Comparison of ENCODE assay signal across 8 cellular contexts in the genomic region with DNA sequence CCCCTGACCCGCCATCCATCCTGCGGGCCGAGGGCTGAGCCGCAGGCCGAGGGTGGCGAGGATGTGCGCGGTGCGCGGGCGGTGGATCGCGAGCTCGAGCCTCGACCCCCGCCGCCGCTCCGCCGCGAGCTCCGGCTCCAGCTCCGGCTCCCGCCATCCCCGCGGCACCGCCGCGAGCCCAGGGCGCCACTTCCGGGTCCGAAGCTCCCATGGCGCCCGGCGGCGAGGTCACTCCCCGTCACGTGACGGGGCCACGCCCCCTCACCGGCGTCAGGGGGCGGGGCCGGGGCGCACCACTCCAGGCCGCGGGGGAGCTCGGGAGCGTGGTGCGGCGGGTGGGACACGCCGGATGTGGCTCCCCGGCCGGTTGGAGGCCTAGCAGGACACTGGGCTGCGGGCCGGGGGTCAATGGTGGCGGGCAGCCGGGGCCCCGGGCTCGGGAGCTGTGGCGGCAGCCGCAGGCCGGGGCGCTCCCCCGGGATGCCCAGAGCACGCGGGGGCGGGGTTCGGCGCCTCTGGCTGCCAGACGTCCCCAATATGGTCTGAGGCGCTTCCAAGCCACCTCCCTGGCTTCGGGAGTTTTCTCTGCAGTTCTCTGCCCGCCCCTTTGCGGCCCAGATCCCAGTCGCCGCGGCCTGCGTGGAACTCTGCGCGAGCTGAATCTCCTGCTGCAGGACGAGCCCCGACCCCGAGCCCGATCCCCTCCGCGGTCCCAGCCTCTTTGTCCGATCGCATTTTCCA. TPM values are rescaled to one million over a fixed set of nuclear protein-coding genes. Genes with fewer than 3 reads are reported as not detected.
DNase-seq lines count a peak whose midpoint lies in the region; ATAC-seq and TF ChIP-seq lines count a peak whose summit lies in the region.

A gene with protein sequence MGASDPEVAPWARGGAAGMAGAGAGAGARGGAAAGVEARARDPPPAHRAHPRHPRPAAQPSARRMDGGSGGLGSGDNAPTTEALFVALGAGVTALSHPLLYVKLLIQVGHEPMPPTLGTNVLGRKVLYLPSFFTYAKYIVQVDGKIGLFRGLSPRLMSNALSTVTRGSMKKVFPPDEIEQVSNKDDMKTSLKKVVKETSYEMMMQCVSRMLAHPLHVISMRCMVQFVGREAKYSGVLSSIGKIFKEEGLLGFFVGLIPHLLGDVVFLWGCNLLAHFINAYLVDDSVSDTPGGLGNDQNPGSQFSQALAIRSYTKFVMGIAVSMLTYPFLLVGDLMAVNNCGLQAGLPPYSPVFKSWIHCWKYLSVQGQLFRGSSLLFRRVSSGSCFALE (minus strand): TSS at position 234 of the 741 bp plus-strand sequence. CDS start 23 bp downstream, at position 211.

- H3K36me3 ChIP-seq in BE2C: 0 out of 2 replicates have a peak, but pooled peaks cover 2% of the 10 kb centered on the region
- H3K36me3 ChIP-seq in left lung: peaks cover 0 to 7% of the 10 kb centered on the region in 2 donors

- POLR2A ChIA-PET in activated CD4-positive, alpha-beta T cell treated with anti-CD3 and anti-CD28 coated beads, Interleukin-2, amount 10 ng/mL, durations not matched to agents 7 days and 5 days (lab: Charles Lee): no interaction called here

- H3K27me3 ChIP-seq in BE2C (no peaks in the 10 kb centered on the region), left lung (no peaks in the 10 kb centered on the region)

- ATAC-seq in HG03439 (IDR thresholded peaks at IDR 0.05; ENCODE audit: unreplicated experiment) (peak; percentile 85), left lung (peak; percentile 95)

- intact Hi-C loops in left lung (cut with DNase I): loop anchor here in 1 of 2 donors (10.0 kb wide), 1 partner anchor 101 kb away; a partner anchor contains a TSS

- no peak for TF ChIP-seq CTCF in BE2C (IDR thresholded peaks at IDR 0.05; ENCODE audit: low read depth, low read length)
- TF ChIP-seq CTCF in coronary artery (IDR thresholded peaks at IDR 0.05): no peak
- TF ChIP-seq CTCF in left lung (IDR thresholded peaks at IDR 0.05): no peak

- peaks cover 7% of the 10 kb centered on the region for H3K36me3 Mint-ChIP-seq in activated CD4-positive, alpha-beta T cell treated with anti-CD3 and anti-CD28 coated beads, Interleukin-2, amount 10 ng/mL, durations not matched to agents 7 days and 5 days (ENCODE audit: low read depth)

- H3K9me3 ChIP-seq in BE2C (no peaks in the 10 kb centered on the region), left lung (no peaks in the 10 kb centered on the region)

- H3K4me1 ChIP-seq in BE2C: peaks cover 3% of the 10 kb centered on the region
- H3K4me1 ChIP-seq in left lung: peaks cover 16 to 49% of the 10 kb centered on the region in 2 donors

- H3K27me3 Mint-ChIP-seq in activated CD4-positive, alpha-beta T cell treated with anti-CD3 and anti-CD28 coated beads, Interleukin-2, amount 10 ng/mL, durations not matched to agents 7 days and 5 days: no peaks in the 10 kb centered on the region

- H3K4me1 Mint-ChIP-seq in activated CD4-positive, alpha-beta T cell treated with anti-CD3 and anti-CD28 coated beads, Interleukin-2, amount 10 ng/mL, durations not matched to agents 7 days and 5 days: peaks cover 26% of the 10 kb centered on the region

- H3K9me3 Mint-ChIP-seq in activated CD4-positive, alpha-beta T cell treated with anti-CD3 and anti-CD28 coated beads, Interleukin-2, amount 10 ng/mL, durations not matched to agents 7 days and 5 days: no peaks in the 10 kb centered on the region

- peak within 1 kb of the TSS; percentile 70 for H3K4me3 ChIP-seq in BE2C (ENCODE audit: low read depth, low read length)
- H3K4me3 ChIP-seq in coronary artery: peak within 1 kb of the TSS; percentile 100
- peak within 1 kb of the TSS; percentile 98 to 99 for H3K4me3 ChIP-seq in left lung

- peak; percentile 92 for DNase-seq in BE2C
- DNase-seq in GM19238 (ENCODE audit: insufficient read length, low spot score): peak; percentile 95
- peak; percentile 61 to 93 for DNase-seq in NCI-H526 (lab: John Stamatoyannopoulos, UW)
- DNase-seq in activated CD4-positive, alpha-beta T cell treated with anti-CD3 and anti-CD28 coated beads, Interleukin-2, amount 10 ng/mL, durations not matched to agents 7 days and 5 days: peak; percentile 87
- DNase-seq in coronary artery (ENCODE audit: low spot score): peak; percentile 94
- peak; percentile 92 to 96 for DNase-seq in left lung
- peak; percentile 79 for DNase-seq in stimulated activated CD4-positive, alpha-beta T cell treated with anti-CD3 and anti-CD28 coated beads, Interleukin-2, amount 100 ng/mL, for 4 hours (ENCODE audit: low read depth)

- H3K4me3 Mint-ChIP-seq in activated CD4-positive, alpha-beta T cell treated with anti-CD3 and anti-CD28 coated beads, Interleukin-2, amount 10 ng/mL, durations not matched to agents 7 days and 5 days: peak within 1 kb of the TSS; percentile 92

- H3K27ac ChIP-seq in coronary artery (peak within 1 kb of the TSS; percentile 92 to 99), left lung (peak within 1 kb of the TSS; percentile 95 to 98)

- peak within 1 kb of the TSS; percentile 92 for H3K27ac Mint-ChIP-seq in activated CD4-positive, alpha-beta T cell treated with anti-CD3 and anti-CD28 coated beads, Interleukin-2, amount 10 ng/mL, durations not matched to agents 7 days and 5 days

- CTCF ChIA-PET in activated CD4-positive, alpha-beta T cell treated with anti-CD3 and anti-CD28 coated beads, Interleukin-2, amount 10 ng/mL, durations not matched to agents 7 days and 5 days (lab: Charles Lee): interaction anchor here (0.6 to 1.4 kb wide), 6 partner anchors 9 to 224 kb away, joined by 3 to 7 read pairs (median 3); a partner anchor contains a TSS

RNA-seq across cellular contexts. Expression of the gene that starts here (rescaled TPM):
- polyA plus RNA-seq in BE2C (2012; ENCODE audit: insufficient read depth, insufficient read length, low read depth): 205 TPM
- total RNA-seq in activated CD4-positive, alpha-beta T cell treated with anti-CD3 and anti-CD28 coated beads, Interleukin-2, amount 10 ng/mL, durations not matched to agents 7 days and 5 days: 100 to 1,000 TPM in 1 of 2 experiments, 10 to 100 TPM in 1; 94.7 to 107 TPM
- total RNA-seq in left lung: 100 to 1,000 TPM; 189 to 192 TPM

Comparison
In these comparisons a context has a peak if more than half of its experiments do, and no peak if none do; other contexts are left out.
1. Peak in every context shown above with its lines: DNase-seq, ATAC-seq, H3K4me3 ChIP-seq and H3K27ac ChIP-seq.